1 cellular context compared by ENCODE assay signal in the genomic region with DNA sequence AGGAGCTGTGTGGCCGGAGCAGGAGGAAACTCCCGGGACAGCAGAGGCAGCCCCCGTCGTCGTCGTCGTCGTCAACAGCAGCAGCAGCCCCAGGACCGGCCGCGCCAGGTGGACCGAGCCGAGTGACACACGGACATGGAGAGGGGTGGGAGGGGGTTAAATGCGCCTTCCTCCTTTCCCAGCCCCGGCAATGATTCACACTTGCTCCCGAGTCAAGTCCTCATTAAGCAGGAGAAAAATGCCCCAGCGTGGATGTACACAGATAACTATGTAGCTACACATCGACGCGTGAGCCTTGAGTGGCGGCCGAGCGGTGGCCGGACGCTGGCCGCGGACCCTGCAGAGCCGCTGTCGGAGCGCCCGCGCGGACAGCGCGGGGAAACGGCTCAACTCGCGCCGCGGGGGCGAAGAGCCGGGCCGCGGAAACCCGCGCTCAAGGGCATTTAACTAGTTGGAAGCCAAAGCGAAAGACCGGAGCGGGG.
TF ChIP-seq lines count a peak whose summit lies in the region.

No MANE protein-coding gene starts in this region.

TF ChIP-seq in HepG2, 621 proteins besides CTCF, POLR2A, EP300 and RAD21 (continued from another document):
- TF ChIP-seq, protein P1, sequence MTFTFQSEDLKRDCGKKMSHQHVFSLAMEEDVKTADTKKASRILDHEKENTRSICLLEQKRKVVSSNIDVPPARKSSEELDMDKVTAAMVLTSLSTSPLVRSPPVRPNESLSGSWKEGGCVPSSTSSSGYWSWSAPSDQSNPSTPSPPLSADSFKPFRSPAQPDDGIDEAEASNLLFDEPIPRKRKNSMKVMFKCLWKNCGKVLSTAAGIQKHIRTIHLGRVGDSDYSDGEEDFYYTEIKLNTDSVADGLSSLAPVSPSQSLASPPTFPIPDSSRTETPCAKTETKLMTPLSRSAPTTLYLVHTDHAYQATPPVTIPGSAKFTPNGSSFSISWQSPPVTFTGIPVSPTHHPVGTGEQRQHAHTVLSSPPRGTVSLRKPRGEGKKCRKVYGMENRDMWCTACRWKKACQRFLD (CRISPR knock-in tag; IDR thresholded peaks at IDR 0.05; ENCODE audit: borderline replicate concordance) = 0 out of 2 replicates have a peak, but pooled peaks have one; percentile 13
- TF ChIP-seq KLF12 (CRISPR knock-in tag; IDR thresholded peaks at IDR 0.05; ENCODE audit: borderline replicate concordance) (no peak), HIVEP1 (CRISPR knock-in tag; IDR thresholded peaks at IDR 0.05) (peak; percentile 1; the same call in 1 of the 2 replicates), NCOR1 (IDR thresholded peaks at IDR 0.05; ENCODE audit: borderline replicate concordance, low read length) (no peak), DMAP1 (CRISPR knock-in tag; IDR thresholded peaks at IDR 0.05) (peak; percentile 4; the same call in 1 of the 2 replicates), ARNTL (CRISPR knock-in tag; IDR thresholded peaks at IDR 0.05) (0 out of 2 replicates have a peak, but pooled peaks have one; percentile 11), HMG20B (CRISPR knock-in tag; conservative IDR thresholded peaks at IDR 0.05) (no peak), SIN3B (IDR thresholded peaks at IDR 0.05; ENCODE audit: low read length) (no peak), ZNF570 (CRISPR knock-in tag; IDR thresholded peaks at IDR 0.05; ENCODE audit: borderline replicate concordance) (no peak), CHD4 (IDR thresholded peaks at IDR 0.05; ENCODE audit: borderline replicate concordance, low read length) (no peak), ZNF605 (CRISPR knock-in tag; IDR thresholded peaks at IDR 0.05) (no peak), ZFYVE20 (CRISPR knock-in tag; IDR thresholded peaks at IDR 0.05; ENCODE audit: borderline replicate concordance, low read depth) (0 out of 2 replicates have a peak, but pooled peaks have one; percentile 44), ZIK1 (CRISPR knock-in tag; IDR thresholded peaks at IDR 0.05; ENCODE audit: borderline replicate concordance, low read depth) (no peak), ZNF292 (CRISPR knock-in tag; IDR thresholded peaks at IDR 0.05; ENCODE audit: borderline replicate concordance, low read depth) (no peak), ZNF616 (CRISPR knock-in tag; IDR thresholded peaks at IDR 0.05; ENCODE audit: low read depth) (no peak)
- TF ChIP-seq, protein P2, sequence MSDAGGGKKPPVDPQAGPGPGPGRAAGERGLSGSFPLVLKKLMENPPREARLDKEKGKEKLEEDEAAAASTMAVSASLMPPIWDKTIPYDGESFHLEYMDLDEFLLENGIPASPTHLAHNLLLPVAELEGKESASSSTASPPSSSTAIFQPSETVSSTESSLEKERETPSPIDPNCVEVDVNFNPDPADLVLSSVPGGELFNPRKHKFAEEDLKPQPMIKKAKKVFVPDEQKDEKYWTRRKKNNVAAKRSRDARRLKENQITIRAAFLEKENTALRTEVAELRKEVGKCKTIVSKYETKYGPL (CRISPR knock-in tag; IDR thresholded peaks at IDR 0.05) = no peak
- TF ChIP-seq, protein P3, sequence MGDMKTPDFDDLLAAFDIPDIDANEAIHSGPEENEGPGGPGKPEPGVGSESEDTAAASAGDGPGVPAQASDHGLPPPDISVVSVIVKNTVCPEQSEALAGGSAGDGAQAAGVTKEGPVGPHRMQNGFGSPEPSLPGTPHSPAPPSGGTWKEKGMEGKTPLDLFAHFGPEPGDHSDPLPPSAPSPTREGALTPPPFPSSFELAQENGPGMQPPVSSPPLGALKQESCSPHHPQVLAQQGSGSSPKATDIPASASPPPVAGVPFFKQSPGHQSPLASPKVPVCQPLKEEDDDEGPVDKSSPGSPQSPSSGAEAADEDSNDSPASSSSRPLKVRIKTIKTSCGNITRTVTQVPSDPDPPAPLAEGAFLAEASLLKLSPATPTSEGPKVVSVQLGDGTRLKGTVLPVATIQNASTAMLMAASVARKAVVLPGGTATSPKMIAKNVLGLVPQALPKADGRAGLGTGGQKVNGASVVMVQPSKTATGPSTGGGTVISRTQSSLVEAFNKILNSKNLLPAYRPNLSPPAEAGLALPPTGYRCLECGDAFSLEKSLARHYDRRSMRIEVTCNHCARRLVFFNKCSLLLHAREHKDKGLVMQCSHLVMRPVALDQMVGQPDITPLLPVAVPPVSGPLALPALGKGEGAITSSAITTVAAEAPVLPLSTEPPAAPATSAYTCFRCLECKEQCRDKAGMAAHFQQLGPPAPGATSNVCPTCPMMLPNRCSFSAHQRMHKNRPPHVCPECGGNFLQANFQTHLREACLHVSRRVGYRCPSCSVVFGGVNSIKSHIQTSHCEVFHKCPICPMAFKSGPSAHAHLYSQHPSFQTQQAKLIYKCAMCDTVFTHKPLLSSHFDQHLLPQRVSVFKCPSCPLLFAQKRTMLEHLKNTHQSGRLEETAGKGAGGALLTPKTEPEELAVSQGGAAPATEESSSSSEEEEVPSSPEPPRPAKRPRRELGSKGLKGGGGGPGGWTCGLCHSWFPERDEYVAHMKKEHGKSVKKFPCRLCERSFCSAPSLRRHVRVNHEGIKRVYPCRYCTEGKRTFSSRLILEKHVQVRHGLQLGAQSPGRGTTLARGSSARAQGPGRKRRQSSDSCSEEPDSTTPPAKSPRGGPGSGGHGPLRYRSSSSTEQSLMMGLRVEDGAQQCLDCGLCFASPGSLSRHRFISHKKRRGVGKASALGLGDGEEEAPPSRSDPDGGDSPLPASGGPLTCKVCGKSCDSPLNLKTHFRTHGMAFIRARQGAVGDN (CRISPR knock-in tag; IDR thresholded peaks at IDR 0.05) = peak; percentile 51
- TF ChIP-seq, protein P4, sequence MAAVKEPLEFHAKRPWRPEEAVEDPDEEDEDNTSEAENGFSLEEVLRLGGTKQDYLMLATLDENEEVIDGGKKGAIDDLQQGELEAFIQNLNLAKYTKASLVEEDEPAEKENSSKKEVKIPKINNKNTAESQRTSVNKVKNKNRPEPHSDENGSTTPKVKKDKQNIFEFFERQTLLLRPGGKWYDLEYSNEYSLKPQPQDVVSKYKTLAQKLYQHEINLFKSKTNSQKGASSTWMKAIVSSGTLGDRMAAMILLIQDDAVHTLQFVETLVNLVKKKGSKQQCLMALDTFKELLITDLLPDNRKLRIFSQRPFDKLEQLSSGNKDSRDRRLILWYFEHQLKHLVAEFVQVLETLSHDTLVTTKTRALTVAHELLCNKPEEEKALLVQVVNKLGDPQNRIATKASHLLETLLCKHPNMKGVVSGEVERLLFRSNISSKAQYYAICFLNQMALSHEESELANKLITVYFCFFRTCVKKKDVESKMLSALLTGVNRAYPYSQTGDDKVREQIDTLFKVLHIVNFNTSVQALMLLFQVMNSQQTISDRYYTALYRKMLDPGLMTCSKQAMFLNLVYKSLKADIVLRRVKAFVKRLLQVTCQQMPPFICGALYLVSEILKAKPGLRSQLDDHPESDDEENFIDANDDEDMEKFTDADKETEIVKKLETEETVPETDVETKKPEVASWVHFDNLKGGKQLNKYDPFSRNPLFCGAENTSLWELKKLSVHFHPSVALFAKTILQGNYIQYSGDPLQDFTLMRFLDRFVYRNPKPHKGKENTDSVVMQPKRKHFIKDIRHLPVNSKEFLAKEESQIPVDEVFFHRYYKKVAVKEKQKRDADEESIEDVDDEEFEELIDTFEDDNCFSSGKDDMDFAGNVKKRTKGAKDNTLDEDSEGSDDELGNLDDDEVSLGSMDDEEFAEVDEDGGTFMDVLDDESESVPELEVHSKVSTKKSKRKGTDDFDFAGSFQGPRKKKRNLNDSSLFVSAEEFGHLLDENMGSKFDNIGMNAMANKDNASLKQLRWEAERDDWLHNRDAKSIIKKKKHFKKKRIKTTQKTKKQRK (IDR thresholded peaks at IDR 0.05; ENCODE audit: low read length) = no peak
- TF ChIP-seq, protein P5, sequence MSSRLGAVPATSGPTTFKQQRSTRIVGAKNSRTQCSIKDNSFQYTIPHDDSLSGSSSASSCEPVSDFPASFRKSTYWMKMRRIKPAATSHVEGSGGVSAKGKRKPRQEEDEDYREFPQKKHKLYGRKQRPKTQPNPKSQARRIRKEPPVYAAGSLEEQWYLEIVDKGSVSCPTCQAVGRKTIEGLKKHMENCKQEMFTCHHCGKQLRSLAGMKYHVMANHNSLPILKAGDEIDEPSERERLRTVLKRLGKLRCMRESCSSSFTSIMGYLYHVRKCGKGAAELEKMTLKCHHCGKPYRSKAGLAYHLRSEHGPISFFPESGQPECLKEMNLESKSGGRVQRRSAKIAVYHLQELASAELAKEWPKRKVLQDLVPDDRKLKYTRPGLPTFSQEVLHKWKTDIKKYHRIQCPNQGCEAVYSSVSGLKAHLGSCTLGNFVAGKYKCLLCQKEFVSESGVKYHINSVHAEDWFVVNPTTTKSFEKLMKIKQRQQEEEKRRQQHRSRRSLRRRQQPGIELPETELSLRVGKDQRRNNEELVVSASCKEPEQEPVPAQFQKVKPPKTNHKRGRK (CRISPR knock-in tag; IDR thresholded peaks at IDR 0.05) = no peak
- TF ChIP-seq, protein P6, sequence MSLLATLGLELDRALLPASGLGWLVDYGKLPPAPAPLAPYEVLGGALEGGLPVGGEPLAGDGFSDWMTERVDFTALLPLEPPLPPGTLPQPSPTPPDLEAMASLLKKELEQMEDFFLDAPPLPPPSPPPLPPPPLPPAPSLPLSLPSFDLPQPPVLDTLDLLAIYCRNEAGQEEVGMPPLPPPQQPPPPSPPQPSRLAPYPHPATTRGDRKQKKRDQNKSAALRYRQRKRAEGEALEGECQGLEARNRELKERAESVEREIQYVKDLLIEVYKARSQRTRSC (CRISPR knock-in tag; IDR thresholded peaks at IDR 0.05; ENCODE audit: low read depth) = no peak
